In genomic region chr7:122885583-122886356, GRCh38 we compare ENCODE assay signal across 9 cellular contexts. TPM values are rescaled to one million over a fixed set of nuclear protein-coding genes. Genes with fewer than 3 reads are reported as not detected.
DNase-seq lines count a peak whose midpoint lies in the region; ATAC-seq and TF ChIP-seq lines count a peak whose summit lies in the region.
"Had no signal": no experiment of that assay in that cellular context is flagged by ENCODE, and none has a peak within 500 bp of the region (broad histone marks: within the 10 kb centered on the region; RNA-seq: fewer than 3 reads in every experiment).

No MANE protein-coding gene starts in this region.

- ATAC-seq in GM19351 (IDR thresholded peaks at IDR 0.05; ENCODE audit: unreplicated experiment): peak; percentile 38
- peak; percentile 35 for ATAC-seq in HG03342 (IDR thresholded peaks at IDR 0.05; ENCODE audit: unreplicated experiment)
- ATAC-seq in esophagus mucosa: peak; percentile 59

- peak overlapping the region; percentile 90 for H3K4me2 ChIP-seq in SK-N-SH

- WGBS in SK-N-SH (ENCODE audit: low lambda C conversion rate): 3% methylated on average over 32 of the region's 70 CpGs

- no peak for TF ChIP-seq RAD21 in SK-N-SH (IDR thresholded peaks at IDR 0.05; ENCODE audit: low read length)

- peaks cover 0 to 15% of the 10 kb centered on the region in 2 experiments; a peak in 1 of 4 replicates for H3K4me1 ChIP-seq in SK-N-SH (ENCODE audit: control insufficient read depth in 1 of 2, insufficient read depth in 2 of 2, low read depth in 1 of 2, low read length in 1 of 2)
- peaks cover 6 to 11% of the 10 kb centered on the region in 2 donors for H3K4me1 ChIP-seq in mucosa of rectum (ENCODE audit: control insufficient read depth in 2 of 2, insufficient read depth in 2 of 2, low read length in 2 of 2)

- CTCF ChIA-PET in SK-N-SH (lab: Yijun Ruan, JAX): interaction anchor here (0.6 to 1.4 kb wide), 6 partner anchors 13 to 529 kb away, joined by 3 read pairs; no protein-coding TSS in a partner anchor

- H3K36me3 ChIP-seq in SK-N-SH (replicated peaks in 1 of 2; ENCODE audit: control insufficient read depth in 1 of 2, insufficient read depth in 2 of 2, low read length in 1 of 2) (no peaks in the 10 kb centered on the region), mucosa of rectum (ENCODE audit: control insufficient read depth in 2 of 2, insufficient read depth in 2 of 2, low read length in 2 of 2) (no peaks in the 10 kb centered on the region)

- H3K9ac ChIP-seq in SK-N-SH: no peak overlapping the region
- peak overlapping the region; percentile 71 to 89 for H3K9ac ChIP-seq in mucosa of rectum (ENCODE audit: low read depth in 1 of 2, low read length in 2 of 2)

- POLR2A ChIA-PET in SK-N-SH (lab: Yijun Ruan, JAX): no interaction called here

- DNase-seq in DMS53 (lab: John Stamatoyannopoulos, UW) (peak; percentile 80), SK-N-SH (peak; percentile 79), CD1c-positive myeloid dendritic cell (ENCODE audit: extremely low spot score) (no peak)
- no peak for DNase-seq in effector CD4-positive, alpha-beta T cell

- no peak for TF ChIP-seq CTCF in SK-N-SH (IDR thresholded peaks at IDR 0.05)

- TF ChIP-seq EP300 in SK-N-SH (IDR thresholded peaks at IDR 0.05; ENCODE audit: borderline replicate concordance in 1 of 2, low read depth in 1 of 2, low read length in 1 of 2): no peak

- H2AFZ ChIP-seq in SK-N-SH (ENCODE audit: low read depth): peak overlapping the region; percentile 87

- H3K4me3 ChIP-seq in SK-N-SH (ENCODE audit: low read depth in 2 of 2, low read length in 1 of 2) (peak overlapping the region; percentile 63 to 71), mucosa of rectum (ENCODE audit: low read length in 2 of 2) (peak overlapping the region; percentile 79 to 86)

- H3K27me3 ChIP-seq in SK-N-SH (ENCODE audit: insufficient read depth): peaks cover 47% of the 10 kb centered on the region
- no peaks in the 10 kb centered on the region for H3K27me3 ChIP-seq in mucosa of rectum (ENCODE audit: control insufficient read depth in 2 of 2, insufficient read depth in 2 of 2, low read length in 2 of 2)

- no peaks in the 10 kb centered on the region for H4K20me1 ChIP-seq in SK-N-SH (ENCODE audit: insufficient read depth)

- H3K27ac ChIP-seq in SK-N-SH (ENCODE audit: low read depth in 2 of 2, low read length in 1 of 2) (no peak overlapping the region), mucosa of rectum (ENCODE audit: low read depth in 2 of 2, low read length in 2 of 2) (peak overlapping the region; percentile 85 to 87)

- no peaks in the 10 kb centered on the region for H3K9me3 ChIP-seq in SK-N-SH
- no peaks in the 10 kb centered on the region for H3K9me3 ChIP-seq in mucosa of rectum (ENCODE audit: control insufficient read depth in 2 of 2, low read length in 2 of 2)

- no peaks in the 10 kb centered on the region for H3K79me2 ChIP-seq in SK-N-SH (ENCODE audit: insufficient read depth)

- H3F3A ChIP-seq in SK-N-SH (replicated peaks; ENCODE audit: insufficient read depth): no peaks in the 10 kb centered on the region

- no peaks in the 10 kb centered on the region for H3K9me2 ChIP-seq in SK-N-SH

TF ChIP-seq in SK-N-SH, 30 proteins besides CTCF, POLR2A, EP300 and RAD21:
- peak; percentile 52; the same call in 1 of the 2 replicates for TF ChIP-seq EZH2phosphoT487 (IDR thresholded peaks at IDR 0.05; ENCODE audit: borderline replicate concordance, low read depth)
- TF ChIP-seq TEAD4 (IDR thresholded peaks at IDR 0.05; ENCODE audit: borderline replicate concordance, insufficient read depth): no peak

RNA-seq across cellular contexts. Expression of gene CADPS2, which starts 0.5 kb away (rescaled TPM):
- polyA plus RNA-seq in SK-N-SH (2012; rRNA removed): 0.05 TPM in 2 replicates
- polyA plus RNA-seq in SK-N-SH (2012; cell fraction: cytosol; rRNA removed): 0.08 and 0.10 TPM in 2 replicates
- polyA plus RNA-seq in SK-N-SH (2012; cell fraction: nucleus; rRNA removed): 0.05 and 0.06 TPM in 2 replicates
- 2.4 TPM for total RNA-seq in esophagus mucosa
- total RNA-seq: activated CD8-positive, alpha-beta memory T cell treated with anti-CD3 and anti-CD28 coated beads for 36 hours had no signal

Comparison
In these comparisons a context has a peak if more than half of its experiments do, and no peak if none do; other contexts are left out.
1. DNase-seq: peak in DMS53 (single experiment) and SK-N-SH (single experiment); none in effector CD4-positive, alpha-beta T cell (single experiment) and CD1c-positive myeloid dendritic cell (single experiment).
2. H3K27ac ChIP-seq: peak in mucosa of rectum (2 of 2); none in SK-N-SH (0 of 2).
3. Peak in every context shown above with its lines, with median percentiles within 50 percentile points of each other: ATAC-seq.